ENCODE assay signal across 12 cellular contexts in genomic region chr2:27776097-27776496, GRCh38. TPM values are rescaled to one million over a fixed set of nuclear protein-coding genes. Genes with fewer than 3 reads are reported as not detected.
A peak's percentile ranks its signal among the peaks of the same experiment; 100 is the strongest.
DNase-seq lines count a peak whose midpoint lies in the region; ATAC-seq and TF ChIP-seq lines count a peak whose summit lies in the region.
"Had no signal": no experiment of that assay in that cellular context is flagged by ENCODE, and none has a peak within 500 bp of the region (broad histone marks: within the 10 kb centered on the region; RNA-seq: fewer than 3 reads in every experiment).

No MANE protein-coding gene starts in this region.

- peak; percentile 52 for DNase-seq in GM03348 (ENCODE audit: low spot score)
- no peak for DNase-seq in SK-N-SH
- DNase-seq in glomerular visceral epithelial cell (ENCODE audit: extremely low spot score) = peak; percentile 60
- DNase-seq in sigmoid colon = peak; percentile 87
- DNase-seq in CD8-positive, alpha-beta memory T cell = no peak
- no peak for DNase-seq in posterior vena cava (ENCODE audit: low spot score)
- DNase-seq: activated naive CD4-positive, alpha-beta T cell; NK-92 treated with Interleukin-12 subunit alpha and Interleukin-12 subunit beta, amount 100 ng/mL, for 24 hours; stimulated activated CD4-positive, alpha-beta T cell treated with anti-CD3 and anti-CD28 coated beads, Interleukin-4, amount 100 ng/mL, for 4 hours had no signal

- H3K36me3 ChIP-seq in SK-N-SH (replicated peaks in 1 of 2; ENCODE audit: control insufficient read depth in 1 of 2, insufficient read depth in 2 of 2, low read length in 1 of 2) (peaks cover 50 to 53% of the 10 kb centered on the region in 2 experiments), sigmoid colon (peaks cover 0 to 11% (median 0%) of the 10 kb centered on the region in 4 donors)
- H3K36me3 ChIP-seq in CD8-positive, alpha-beta memory T cell (ENCODE audit: insufficient read depth, low read length) = peaks cover 18% of the 10 kb centered on the region

- peaks cover 94% of the 10 kb centered on the region for H3K79me2 ChIP-seq in SK-N-SH (ENCODE audit: insufficient read depth)

- no peak overlapping the region for H3K4me2 ChIP-seq in SK-N-SH

- no peaks in the 10 kb centered on the region for H3K9me2 ChIP-seq in SK-N-SH

- H3F3A ChIP-seq in SK-N-SH (replicated peaks; ENCODE audit: insufficient read depth) = no peaks in the 10 kb centered on the region

- no peak overlapping the region for H3K9ac ChIP-seq in SK-N-SH

- H2AFZ ChIP-seq in SK-N-SH (ENCODE audit: low read depth) = no peak overlapping the region

- TF ChIP-seq POLR2A in sigmoid colon (IDR thresholded peaks at IDR 0.05) = no peak

- ATAC-seq in HG03280 (IDR thresholded peaks at IDR 0.05; ENCODE audit: unreplicated experiment) (no peak), HG02981 (IDR thresholded peaks at IDR 0.05; ENCODE audit: unreplicated experiment) (no peak)
- ATAC-seq: esophagus mucosa had no signal

- peaks cover 0 to 19% of the 10 kb centered on the region in 2 experiments; a peak in 3 of 4 replicates for H3K4me1 ChIP-seq in SK-N-SH (ENCODE audit: control insufficient read depth in 1 of 2, insufficient read depth in 2 of 2, low read depth in 1 of 2, low read length in 1 of 2)
- H3K4me1 ChIP-seq in sigmoid colon = peaks cover 0 to 85% (median 78%) of the 10 kb centered on the region in 4 donors
- H3K4me1 ChIP-seq in CD8-positive, alpha-beta memory T cell (ENCODE audit: insufficient read depth, low read length) = peaks cover 34% of the 10 kb centered on the region

- intact Hi-C loops in sigmoid colon (cut with DNase I) (loop anchor here (5.0 to 10.0 kb wide), 2 partner anchors 54 to 389 kb away; no protein-coding TSS in a partner anchor), posterior vena cava (cut with DNase I) (no loop called here)

- H3K4me1 Mint-ChIP-seq in CD8-positive, alpha-beta memory T cell = peaks cover 58 to 76% (median 76%) of the 10 kb centered on the region in 3 donors

- no peak for TF ChIP-seq CTCF in SK-N-SH (IDR thresholded peaks at IDR 0.05)
- TF ChIP-seq CTCF in sigmoid colon (IDR thresholded peaks at IDR 0.05) = no peak

- peak overlapping the region in 1 of 7 donors; percentile 35 for H3K4me3 Mint-ChIP-seq in CD8-positive, alpha-beta memory T cell

- TF ChIP-seq EP300 in SK-N-SH (IDR thresholded peaks at IDR 0.05; ENCODE audit: borderline replicate concordance in 1 of 2, low read depth in 1 of 2, low read length in 1 of 2) = no peak
- TF ChIP-seq EP300 in sigmoid colon (IDR thresholded peaks at IDR 0.05) = peak in 3 of 4 donors; percentile 17 to 71 (median 58)

- H3K9me3 ChIP-seq in SK-N-SH (no peaks in the 10 kb centered on the region), sigmoid colon (no peaks in the 10 kb centered on the region)
- no peaks in the 10 kb centered on the region for H3K9me3 ChIP-seq in CD8-positive, alpha-beta memory T cell (ENCODE audit: low read length)

- 52% methylated on average over 8 of the region's 8 CpGs for WGBS in SK-N-SH (ENCODE audit: low lambda C conversion rate)
- 55 to 78% methylated on average over 8 of the region's 8 CpGs for WGBS in sigmoid colon, 2 donors

- H3K9me3 Mint-ChIP-seq in CD8-positive, alpha-beta memory T cell = no peaks in the 10 kb centered on the region

- peak overlapping the region in 4 of 8 donors; percentile 14 to 68 (median 58) for H3K27ac Mint-ChIP-seq in CD8-positive, alpha-beta memory T cell

- H3K27ac ChIP-seq in SK-N-SH (ENCODE audit: low read depth in 2 of 2, low read length in 1 of 2) (peak overlapping the region in 1 of 2 experiments; percentile 9; a peak in 1 of 4 replicates), sigmoid colon (peak overlapping the region; percentile 69 to 96 (median 94))
- H3K27ac ChIP-seq in CD8-positive, alpha-beta memory T cell (ENCODE audit: low read depth, low read length) = no peak overlapping the region

- CTCF ChIA-PET in SK-N-SH (lab: Yijun Ruan, JAX) = interaction anchor here (0.7 to 1.9 kb wide), 13 partner anchors 10 to 625 kb away, joined by 3 to 9 read pairs (median 3); partner anchors contain the start of gene FOSL2
- CTCF ChIA-PET in CD8-positive, alpha-beta memory T cell (lab: Charles Lee) = no interaction called here

- POLR2A ChIA-PET in SK-N-SH (lab: Yijun Ruan, JAX) = no interaction called here
- POLR2A ChIA-PET in CD8-positive, alpha-beta memory T cell (lab: Charles Lee) = interaction anchor here (0.6 kb wide), 1 partner anchor 33 kb away, joined by 6 read pairs; no protein-coding TSS in a partner anchor

- H3K4me3 ChIP-seq in SK-N-SH (ENCODE audit: low read depth in 2 of 2, low read length in 1 of 2) = no peak overlapping the region
- no peak overlapping the region for H3K4me3 ChIP-seq in sigmoid colon
- no peak overlapping the region for H3K4me3 ChIP-seq in CD8-positive, alpha-beta memory T cell (ENCODE audit: low read length)

- H4K20me1 ChIP-seq in SK-N-SH (ENCODE audit: insufficient read depth) = no peaks in the 10 kb centered on the region

- peaks cover 0 to 78% (median 15%) of the 10 kb centered on the region in 3 donors for H3K36me3 Mint-ChIP-seq in CD8-positive, alpha-beta memory T cell

- no peaks in the 10 kb centered on the region for H3K27me3 ChIP-seq in SK-N-SH (ENCODE audit: insufficient read depth)
- no peaks in the 10 kb centered on the region for H3K27me3 ChIP-seq in sigmoid colon
- no peaks in the 10 kb centered on the region for H3K27me3 ChIP-seq in CD8-positive, alpha-beta memory T cell (ENCODE audit: insufficient read depth, low read length, poor library complexity, severe bottlenecking)

- peaks cover 0 to 3% of the 10 kb centered on the region in 2 donors for H3K27me3 Mint-ChIP-seq in CD8-positive, alpha-beta memory T cell

- no peak for TF ChIP-seq RAD21 in SK-N-SH (IDR thresholded peaks at IDR 0.05; ENCODE audit: low read length)

TF ChIP-seq in SK-N-SH, 30 proteins besides CTCF, POLR2A, EP300 and RAD21:
- TF ChIP-seq MEF2A (IDR thresholded peaks at IDR 0.05; ENCODE audit: borderline replicate concordance, low read depth) (no peak), PBX3 (IDR thresholded peaks at IDR 0.05) (0 out of 2 replicates have a peak, but pooled peaks have one; percentile 11), MAX (IDR thresholded peaks at IDR 0.05; ENCODE audit: low read depth) (peak; percentile 87), FOXM1 (IDR thresholded peaks at IDR 0.05; ENCODE audit: low read depth) (0 out of 2 replicates have a peak, but pooled peaks have one; percentile 25), TCF12 (IDR thresholded peaks at IDR 0.05) (peak; percentile 5; the same call in 1 of the 2 replicates), JUND (IDR thresholded peaks at IDR 0.05) (no peak), MXI1 (IDR thresholded peaks at IDR 0.05; ENCODE audit: low read depth, low read length) (peak; percentile 71; the same call in 1 of the 2 replicates), NFIC (IDR thresholded peaks at IDR 0.05; ENCODE audit: borderline replicate concordance) (peak; percentile 69)
TF ChIP-seq in SK-N-SH: peak in this region for 6.

RNA-seq across cellular contexts. Expression of gene MRPL33, which starts 4.6 kb away (rescaled TPM):
- polyA plus RNA-seq in SK-N-SH (2012; rRNA removed) = 132 and 153 TPM in 2 replicates
- 243 and 426 TPM in 2 replicates for polyA plus RNA-seq in SK-N-SH (2012; cell fraction: cytosol; rRNA removed)
- 22.4 and 51.9 TPM in 2 replicates for polyA plus RNA-seq in SK-N-SH (2012; cell fraction: nucleus; rRNA removed)
- 100 to 1,000 TPM; 178 to 324 (median 239) TPM for total RNA-seq in sigmoid colon
- polyA plus RNA-seq in sigmoid colon = 100 to 1,000 TPM; 110 to 208 (median 152) TPM
- 10 to 100 TPM; 85.8 to 90.0 TPM for total RNA-seq in CD8-positive, alpha-beta memory T cell
- polyA plus RNA-seq in CD8-positive, alpha-beta memory T cell = 251 TPM
- 10 to 100 TPM; 88.8 to 93.0 TPM for total RNA-seq in posterior vena cava

Comparison
In these comparisons a context has a peak if more than half of its experiments do, and no peak if none do; other contexts are left out.
1. DNase-seq: peak in GM03348 (single experiment), glomerular visceral epithelial cell (single experiment) and sigmoid colon (single experiment); none in SK-N-SH (single experiment), CD8-positive, alpha-beta memory T cell (0 of 5) and posterior vena cava (single experiment).